In genomic region chr17:2029911-2030778, GRCh38 we compare ENCODE assay signal across 1 cellular context.
TF ChIP-seq lines count a peak whose summit lies in the region.

DPH1 (plus strand) TSS chr17:2030153; CDS start chr17:2030170, 17 bp downstream.

TF ChIP-seq in HEK293, 187 proteins besides CTCF, POLR2A, EP300 and RAD21 (continued from another document and continues in another):
- TF ChIP-seq PBX3 (CRISPR knock-in tag; IDR thresholded peaks at IDR 0.05) = no peak; the same call in 1 of the 2 replicates
- peak; percentile 69 for TF ChIP-seq ZNF518A (tag by site-specific recombination; conservative IDR thresholded peaks at IDR 0.05; ENCODE audit: low read depth)
- TF ChIP-seq YY2 (tag by site-specific recombination; IDR thresholded peaks at IDR 0.05) = peak; percentile 97
- peak; percentile 84 for TF ChIP-seq INSM2 (tag by site-specific recombination; IDR thresholded peaks at IDR 0.05)
- no peak for TF ChIP-seq ATF2 (tag by site-specific recombination; IDR thresholded peaks at IDR 0.05; ENCODE audit: low read depth)
- TF ChIP-seq ZNF777 (tag by site-specific recombination; IDR thresholded peaks at IDR 0.05; ENCODE audit: borderline replicate concordance) = peak; percentile 24; the same call in 1 of the 2 replicates
- TF ChIP-seq ZNF23 (tag by site-specific recombination; IDR thresholded peaks at IDR 0.05; ENCODE audit: borderline replicate concordance) = no peak
- TF ChIP-seq ZNF837 (tag by site-specific recombination; IDR thresholded peaks at IDR 0.05) = no peak
- TF ChIP-seq ZNF18 (tag by site-specific recombination; IDR thresholded peaks at IDR 0.05) = no peak
- TF ChIP-seq ZNF48 (tag by site-specific recombination; IDR thresholded peaks at IDR 0.05) = no peak
- TF ChIP-seq ZNF704 (tag by site-specific recombination; IDR thresholded peaks at IDR 0.05) = no peak
- TF ChIP-seq ZNF121 (tag by site-specific recombination; IDR thresholded peaks at IDR 0.05) = no peak
- TF ChIP-seq ZNF664 (tag by site-specific recombination; IDR thresholded peaks at IDR 0.05) = no peak
- peak; percentile 72; the same call in 1 of the 2 replicates for TF ChIP-seq ZNF76 (tag by site-specific recombination; IDR thresholded peaks at IDR 0.05; ENCODE audit: borderline replicate concordance, low read depth)
- TF ChIP-seq ZNF423 (tag by site-specific recombination; IDR thresholded peaks at IDR 0.05) = no peak
- TF ChIP-seq ZNF112 (tag by site-specific recombination; IDR thresholded peaks at IDR 0.05) = no peak
- no peak for TF ChIP-seq ZNF623 (tag by site-specific recombination; IDR thresholded peaks at IDR 0.05)
- TF ChIP-seq KLF10 (tag by site-specific recombination; IDR thresholded peaks at IDR 0.05) = peak; percentile 48; the same call in 1 of the 2 replicates
- peak; percentile 81 for TF ChIP-seq SP7 (tag by site-specific recombination; IDR thresholded peaks at IDR 0.05)
- no peak for TF ChIP-seq ZNF157 (tag by site-specific recombination; IDR thresholded peaks at IDR 0.05)
- peak; percentile 97 for TF ChIP-seq KLF8 (tag by site-specific recombination; IDR thresholded peaks at IDR 0.05)
- TF ChIP-seq ZNF211 (tag by site-specific recombination; IDR thresholded peaks at IDR 0.05; ENCODE audit: low read depth) = no peak
- no peak for TF ChIP-seq SALL2 (tag by site-specific recombination; IDR thresholded peaks at IDR 0.05; ENCODE audit: borderline replicate concordance)
- peak; percentile 28; the same call in 1 of the 2 replicates for TF ChIP-seq ZBTB10 (tag by site-specific recombination; IDR thresholded peaks at IDR 0.05)
- TF ChIP-seq PRDM2 (tag by site-specific recombination; IDR thresholded peaks at IDR 0.05; ENCODE audit: borderline replicate concordance) = no peak
- no peak for TF ChIP-seq KLF7 (tag by site-specific recombination; IDR thresholded peaks at IDR 0.05; ENCODE audit: borderline replicate concordance)
- TF ChIP-seq WT1 (tag by site-specific recombination; IDR thresholded peaks at IDR 0.05) = 0 out of 2 replicates have a peak, but pooled peaks have one; percentile 16
- no peak for TF ChIP-seq ZNF19 (tag by site-specific recombination; IDR thresholded peaks at IDR 0.05; ENCODE audit: low read depth)
- peak; percentile 84 for TF ChIP-seq KLF1 (tag by site-specific recombination; IDR thresholded peaks at IDR 0.05)
- TF ChIP-seq ZNF785 (tag by site-specific recombination; IDR thresholded peaks at IDR 0.05) = no peak
- peak; percentile 82 for TF ChIP-seq ZNF660 (tag by site-specific recombination; IDR thresholded peaks at IDR 0.05)
- TF ChIP-seq ZNF449 (tag by site-specific recombination; IDR thresholded peaks at IDR 0.05) = 0 out of 2 replicates have a peak, but pooled peaks have one; percentile 16
- TF ChIP-seq ZNF560 (tag by site-specific recombination; IDR thresholded peaks at IDR 0.05; ENCODE audit: borderline replicate concordance) = no peak
- peak; percentile 94 for TF ChIP-seq ZBTB48 (tag by site-specific recombination; IDR thresholded peaks at IDR 0.05)
- TF ChIP-seq ZNF544 (tag by site-specific recombination; IDR thresholded peaks at IDR 0.05) = no peak
